ENCODE assay signal across 17 cellular contexts in the genomic region with DNA sequence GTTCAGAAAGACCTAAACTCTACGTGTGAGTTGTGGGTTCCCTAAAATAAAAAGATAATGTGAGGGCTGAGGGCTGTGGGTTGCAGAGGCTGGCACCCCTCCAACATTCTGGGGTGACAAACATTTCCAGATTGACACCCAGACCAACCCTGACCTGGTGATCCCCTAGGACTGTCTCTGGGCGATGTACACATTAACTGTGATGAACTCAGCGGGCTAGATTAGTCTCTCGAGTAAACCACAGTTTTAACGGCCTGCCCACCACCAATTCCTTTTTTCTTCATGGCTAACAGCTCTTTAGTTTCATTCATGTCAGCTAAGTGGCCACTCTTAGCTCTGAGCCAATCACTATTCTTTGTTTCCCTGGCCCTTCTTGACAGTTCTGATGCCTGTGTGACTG. TPM values are rescaled to one million over a fixed set of nuclear protein-coding genes. Genes with fewer than 3 reads are reported as not detected.
DNase-seq lines count a peak whose midpoint lies in the region; ATAC-seq and TF ChIP-seq lines count a peak whose summit lies in the region.
"Had no signal": no experiment of that assay in that cellular context is flagged by ENCODE, and none has a peak within 500 bp of the region (broad histone marks: within the 10 kb centered on the region; RNA-seq: fewer than 3 reads in every experiment).

No MANE protein-coding gene starts in this region.

- peaks cover 56% of the 10 kb centered on the region for H3K4me1 ChIP-seq in BLaER1
- no peaks in the 10 kb centered on the region for H3K4me1 ChIP-seq in transverse colon
- H3K4me1 ChIP-seq in HAP-1, result peaks cover 14% of the 10 kb centered on the region
- H3K4me1 ChIP-seq: lower lobe of right lung, upper lobe of right lung had no signal

- TF ChIP-seq POLR2A in transverse colon (IDR thresholded peaks at IDR 0.05), result no peak

- no peak for TF ChIP-seq CTCF in transverse colon (IDR thresholded peaks at IDR 0.05)

- TF ChIP-seq EP300 in transverse colon (IDR thresholded peaks at IDR 0.05; ENCODE audit: low read depth), result no peak

- in situ Hi-C loops in transverse colon (cut with MboI; ENCODE audit: low pct_ligation_motif_present in 1 of 4, low pct_unique_long_range_greater_than_20kb in 1 of 4, low sequenced_read_pairs in 3 of 4), result no loop called here
- in situ Hi-C loops in HAP-1 (cut with MboI; ENCODE audit: low sequenced_read_pairs), result no loop called here

- no peaks in the 10 kb centered on the region for H3K36me3 ChIP-seq in BLaER1
- no peaks in the 10 kb centered on the region for H3K36me3 ChIP-seq in transverse colon
- H3K36me3 ChIP-seq in HAP-1 (replicated peaks), result no peaks in the 10 kb centered on the region
- H3K36me3 ChIP-seq: lower lobe of right lung, ovary, upper lobe of right lung had no signal

- no peak overlapping the region for H3K9ac ChIP-seq in BLaER1

- peak overlapping the region; percentile 74 for H3K4me2 ChIP-seq in BLaER1

- intact Hi-C loops in transverse colon (cut with DNase I; ENCODE audit: low total_unique reads), result no loop called here

- no peaks in the 10 kb centered on the region for H3K9me3 ChIP-seq in BLaER1
- H3K9me3 ChIP-seq in transverse colon, result no peaks in the 10 kb centered on the region
- H3K9me3 ChIP-seq in HAP-1, result no peaks in the 10 kb centered on the region
- H3K9me3 ChIP-seq: lower lobe of right lung, ovary, upper lobe of right lung had no signal

- no peaks in the 10 kb centered on the region for H3K27me3 ChIP-seq in BLaER1
- H3K27me3 ChIP-seq in transverse colon, result no peaks in the 10 kb centered on the region
- H3K27me3 ChIP-seq in HAP-1 (ENCODE audit: low read depth), result no peaks in the 10 kb centered on the region
- H3K27me3 ChIP-seq: ovary, upper lobe of right lung had no signal

- ATAC-seq in GM19043 (IDR thresholded peaks at IDR 0.05; ENCODE audit: low read depth, unreplicated experiment), result peak; percentile 59
- peak; percentile 87 for ATAC-seq in HG03139 (IDR thresholded peaks at IDR 0.05; ENCODE audit: unreplicated experiment)
- ATAC-seq in HG03520 (IDR thresholded peaks at IDR 0.05; ENCODE audit: unreplicated experiment), result no peak
- ATAC-seq: lower lobe of right lung, upper lobe of right lung had no signal

- 50 to 61% methylated on average over 5 of the region's 5 CpGs for WGBS in transverse colon (ENCODE audit: low coverage in 1 of 2), 2 donors

- peak overlapping the region; percentile 49 for H3K27ac ChIP-seq in BLaER1
- no peak overlapping the region for H3K27ac ChIP-seq in transverse colon
- H3K27ac ChIP-seq: lower lobe of right lung, ovary, upper lobe of right lung had no signal

- H4K20me1 ChIP-seq in BLaER1, result no peaks in the 10 kb centered on the region

- peak; percentile 69 for DNase-seq in OCI-M1 (lab: John Stamatoyannopoulos, UW)
- no peak for DNase-seq in transverse colon
- no peak for DNase-seq in HAP-1 (ENCODE audit: low spot score in 2 of 2)
- no peak for DNase-seq in NCI-H345 treated with DMSO at 0.1 percent for 48 hours (lab: John Stamatoyannopoulos, UW; ENCODE audit: unreplicated experiment)
- DNase-seq: ACHN; activated naive CD8-positive, alpha-beta T cell treated with anti-CD3 and anti-CD28 coated beads, Interleukin-2, amount 10 ng/mL, durations not matched to agents 7 days and 5 days; DMS 273 treated with DMSO at 0.1 percent for 48 hours; erythroblast; Karpas-422; lower lobe of right lung; ovary; upper lobe of right lung had no signal

- H3K4me3 ChIP-seq in BLaER1, result no peak overlapping the region
- no peak overlapping the region for H3K4me3 ChIP-seq in transverse colon
- no peak overlapping the region for H3K4me3 ChIP-seq in HAP-1
- H3K4me3 ChIP-seq: lower lobe of right lung, ovary, upper lobe of right lung had no signal

RNA-seq across cellular contexts. Expression of gene SIAH3, which starts 24.8 kb away (rescaled TPM):
- total RNA-seq in transverse colon, result not detected
- total RNA-seq: NCI-H460, upper lobe of right lung had no signal
